ENCODE assay signal across 28 cellular contexts in genomic region chr12:112506513-112507166, GRCh38.
DNase-seq lines count a peak whose midpoint lies in the region; TF ChIP-seq lines count a peak whose summit lies in the region.
"Had no signal": no experiment of that assay in that cellular context is flagged by ENCODE, and none has a peak within 500 bp of the region (broad histone marks: within the 10 kb centered on the region; RNA-seq: fewer than 3 reads in every experiment).

No MANE protein-coding gene starts in this region.

- H3K27me3 ChIP-seq in BE2C: no peaks in the 10 kb centered on the region
- no peaks in the 10 kb centered on the region for H3K27me3 ChIP-seq in trophoblast cell (ENCODE audit: insufficient read depth, low read length)
- H3K27me3 ChIP-seq: adrenal gland, gastrocnemius medialis, hepatocyte, right atrium auricular region had no signal

- H3K4me1 ChIP-seq in BE2C (no peaks in the 10 kb centered on the region), trophoblast cell (ENCODE audit: control insufficient read depth in 1 of 2, insufficient read depth in 2 of 2, low read length in 2 of 2) (no peaks in the 10 kb centered on the region)
- H3K4me1 ChIP-seq: adrenal gland, gastrocnemius medialis, HAP-1, right atrium auricular region had no signal

- H4K8ac ChIP-seq in trophoblast cell (ENCODE audit: low read depth, low read length): no peak overlapping the region

- peak; percentile 21 for TF ChIP-seq CTCF in BE2C (IDR thresholded peaks at IDR 0.05; ENCODE audit: low read depth, low read length)
- peak; percentile 20 for TF ChIP-seq CTCF in GM12873 (IDR thresholded peaks at IDR 0.05; ENCODE audit: insufficient read depth, low read depth, low read length, missing control alignments)
- TF ChIP-seq CTCF in fibroblast of pulmonary artery (IDR thresholded peaks at IDR 0.05; ENCODE audit: low read length, missing control alignments): no peak

- H3K4me2 ChIP-seq in trophoblast cell (ENCODE audit: low read length): no peak overlapping the region
- H3K4me2 ChIP-seq: hepatocyte, SK-N-SH had no signal

- no peak overlapping the region for H3K18ac ChIP-seq in trophoblast cell (ENCODE audit: low read length)

- H3K9ac ChIP-seq in trophoblast cell (ENCODE audit: low read length): no peak overlapping the region
- H3K9ac ChIP-seq: SK-N-SH had no signal

- no peak overlapping the region for H4K12ac ChIP-seq in trophoblast cell (ENCODE audit: low read depth, low read length)

- no peak overlapping the region for H3K23ac ChIP-seq in trophoblast cell (ENCODE audit: low read length)

- DNase-seq in BE2C (no peak), SK-MEL-5 (ENCODE audit: low read depth, low spot score) (peak; percentile 9), fibroblast of pulmonary artery (ENCODE audit: low read depth) (peak; percentile 2), DMS114 treated with DMSO at 0.1 percent for 48 hours (lab: John Stamatoyannopoulos, UW; ENCODE audit: unreplicated experiment) (no peak), trophoblast cell (no peak), NCI-H1694 treated with DMSO at 0.1 percent for 48 hours (lab: John Stamatoyannopoulos, UW) (no peak), HK-2 (ENCODE audit: unreplicated experiment) (no peak)
- DNase-seq: activated CD4-positive, alpha-beta T cell treated with anti-CD3 and anti-CD28 coated beads for 48 hours; activated naive CD4-positive, alpha-beta T cell treated with Interleukin-2 at 50 U/mL for 16 hours; activated T-cell treated with anti-CD3 and anti-CD28 coated beads, Interleukin-2, amount 50 U/mL, for 72 hours; adrenal gland; CD4-positive, alpha-beta memory T cell; DMS153; effector CD8-positive, alpha-beta T cell; gastrocnemius medialis; GF-D8; left ventricle myocardium superior; NCI-H1436; NCI-H526 treated with DMSO at 0.1 percent for 48 hours; SK-N-SH; stimulated activated CD4-positive, alpha-beta T cell treated with anti-CD3 and anti-CD28 coated beads, Interleukin-4, amount 100 ng/mL, for 24 hours; stimulated activated naive B cell treated with anti-CD40 and anti-IgM and Interleukin-4, amounts not matched to agents 10 μg/mL and 1 μg/mL and 100 μg/mL, for 72 hours; T-helper 2 cell had no signal

- no peaks in the 10 kb centered on the region for H3K79me2 ChIP-seq in trophoblast cell (ENCODE audit: control insufficient read depth, insufficient read depth, low read length, poor library complexity)
- H3K79me2 ChIP-seq: hepatocyte had no signal

- H3K36me3 ChIP-seq in BE2C (peaks cover 47% of the 10 kb centered on the region), trophoblast cell (ENCODE audit: control insufficient read depth in 1 of 2, insufficient read depth in 2 of 2, low read length in 2 of 2) (peaks cover 30 to 52% of the 10 kb centered on the region in 2 experiments)

- no CpG with 5 or more reads among the region's 6 CpGs for WGBS in trophoblast cell (ENCODE audit: extremely low coverage, insufficient coverage, insufficient read length)

- no peak overlapping the region for H4K91ac ChIP-seq in trophoblast cell (ENCODE audit: low read depth, low read length)

- no peak overlapping the region for H3K27ac ChIP-seq in trophoblast cell (ENCODE audit: low read depth, low read length)
- H3K27ac ChIP-seq: adrenal gland, gastrocnemius medialis, hepatocyte, right atrium auricular region, thoracic aorta had no signal

- no peak overlapping the region for H2AK5ac ChIP-seq in trophoblast cell (ENCODE audit: low read length)

- H2AFZ ChIP-seq in trophoblast cell (ENCODE audit: insufficient read depth, low read length, poor library complexity): no peak overlapping the region
- H2AFZ ChIP-seq: hepatocyte had no signal

- H2BK5ac ChIP-seq in trophoblast cell (ENCODE audit: low read depth, low read length, poor library complexity): no peak overlapping the region

- H3K14ac ChIP-seq in trophoblast cell (ENCODE audit: low read length): no peak overlapping the region

- no peak overlapping the region for H3K4ac ChIP-seq in trophoblast cell (ENCODE audit: low read depth, low read length)

- H3K9me3 ChIP-seq in BE2C: no peaks in the 10 kb centered on the region
- H3K9me3 ChIP-seq in trophoblast cell (ENCODE audit: insufficient read depth, low read depth, low read length): no peaks in the 10 kb centered on the region
- H3K9me3 ChIP-seq: adrenal gland, gastrocnemius medialis, HAP-1, right atrium auricular region, SK-N-SH, thoracic aorta had no signal

- H2BK12ac ChIP-seq in trophoblast cell (ENCODE audit: low read length): no peak overlapping the region

- no peaks in the 10 kb centered on the region for H3K79me1 ChIP-seq in trophoblast cell (ENCODE audit: low read length)

- H3K4me3 ChIP-seq in BE2C (ENCODE audit: low read depth, low read length) (no peak overlapping the region), fibroblast of pulmonary artery (replicated peaks; ENCODE audit: low read depth, low read length) (no peak overlapping the region), trophoblast cell (ENCODE audit: low read depth, low read length) (no peak overlapping the region)
- H3K4me3 ChIP-seq: adrenal gland, gastrocnemius medialis, HAP-1, hepatocyte, right atrium auricular region, thoracic aorta had no signal

- no peak overlapping the region for H2BK120ac ChIP-seq in trophoblast cell (ENCODE audit: insufficient read depth, low read length, poor library complexity)

- in situ Hi-C loops in SK-MEL-5 (cut with HindIII; ENCODE audit: low pct_unique_long_range_greater_than_20kb, low sequenced_read_pairs): no loop called here

Comparison
In these comparisons a context has a peak if more than half of its experiments do, and no peak if none do; other contexts are left out.
1. DNase-seq: peak in SK-MEL-5 (single experiment) and fibroblast of pulmonary artery (single experiment); none in BE2C (single experiment), DMS114 treated with DMSO at 0.1 percent for 48 hours (single experiment), trophoblast cell (0 of 2), NCI-H1694 treated with DMSO at 0.1 percent for 48 hours (single experiment) and HK-2 (single experiment).